1 cellular context compared by ENCODE assay signal in genomic region chr14:60331201-60332045, GRCh38.
TF ChIP-seq lines count a peak whose summit lies in the region.

No MANE protein-coding gene starts in this region.

TF ChIP-seq in H1, 55 proteins besides CTCF, POLR2A, EP300 and RAD21 (continued from another document):
- TF ChIP-seq, protein P1, sequence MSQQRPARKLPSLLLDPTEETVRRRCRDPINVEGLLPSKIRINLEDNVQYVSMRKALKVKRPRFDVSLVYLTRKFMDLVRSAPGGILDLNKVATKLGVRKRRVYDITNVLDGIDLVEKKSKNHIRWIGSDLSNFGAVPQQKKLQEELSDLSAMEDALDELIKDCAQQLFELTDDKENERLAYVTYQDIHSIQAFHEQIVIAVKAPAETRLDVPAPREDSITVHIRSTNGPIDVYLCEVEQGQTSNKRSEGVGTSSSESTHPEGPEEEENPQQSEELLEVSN (IDR thresholded peaks at IDR 0.05) = peak; percentile 57
- 0 out of 2 replicates have a peak, but pooled peaks have one; percentile 14 for TF ChIP-seq CREB1 (IDR thresholded peaks at IDR 0.05)
- TF ChIP-seq CHD2 (IDR thresholded peaks at IDR 0.05; ENCODE audit: low read length) = 0 out of 2 replicates have a peak, but pooled peaks have one; percentile 39
- TF ChIP-seq SUZ12 (IDR thresholded peaks at IDR 0.05; ENCODE audit: low read length) = no peak
- TF ChIP-seq TAF1 (IDR thresholded peaks at IDR 0.05; ENCODE audit: low read depth, low read length) = 0 out of 2 replicates have a peak, but pooled peaks have one; percentile 47
- 0 out of 4 replicates have a peak, but pooled peaks of 1 of the 2 experiments have one; percentile 65 for TF ChIP-seq SIN3A (conservative IDR thresholded peaks at IDR 0.05 in 1 of 2, IDR thresholded peaks at IDR 0.05 in 1 of 2; ENCODE audit: low read depth in 1 of 2, low read length in 2 of 2)
- TF ChIP-seq, protein P2, sequence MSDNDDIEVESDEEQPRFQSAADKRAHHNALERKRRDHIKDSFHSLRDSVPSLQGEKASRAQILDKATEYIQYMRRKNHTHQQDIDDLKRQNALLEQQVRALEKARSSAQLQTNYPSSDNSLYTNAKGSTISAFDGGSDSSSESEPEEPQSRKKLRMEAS (IDR thresholded peaks at IDR 0.05) = peak; percentile 89
- TF ChIP-seq ASH2L (IDR thresholded peaks at IDR 0.05; ENCODE audit: low read length) = peak; percentile 38
